8 cellular contexts compared by ENCODE assay signal in the genomic region with DNA sequence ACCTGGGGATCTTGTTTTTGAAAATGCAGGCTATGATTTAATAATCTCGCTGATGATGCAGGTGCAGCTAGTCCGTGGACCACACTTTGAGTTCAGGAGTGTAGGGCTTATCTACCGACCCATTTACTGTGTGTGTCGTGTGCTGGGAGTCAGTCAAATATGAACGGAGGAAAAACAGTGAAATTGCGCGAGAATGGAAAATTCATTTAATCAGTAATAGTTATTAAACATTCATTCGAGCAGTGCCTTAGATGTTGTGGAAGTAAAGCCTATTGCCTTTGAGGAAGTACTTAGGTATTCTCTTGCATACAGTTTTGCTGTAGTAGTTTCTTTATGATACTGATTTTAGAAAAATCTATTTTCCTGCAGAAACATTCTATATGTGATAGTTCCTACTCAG. TPM values are rescaled to one million over a fixed set of nuclear protein-coding genes. Genes with fewer than 3 reads are reported as not detected.
DNase-seq lines count a peak whose midpoint lies in the region; ATAC-seq lines count a peak whose summit lies in the region.

No MANE protein-coding gene starts in this region.

- peak overlapping the region; percentile 88 for H3K27ac ChIP-seq in substantia nigra (ENCODE audit: low read depth, low read length, poor library complexity, severe bottlenecking)

- peak overlapping the region; percentile 93 for H3K27ac Mint-ChIP-seq in T-helper 1 cell treated with Interleukin-12 subunit alpha and Interleukin-12 subunit beta and Interleukin-4 antibody, amounts not matched to agents 30 μg/mL and 1 μg/mL, for 36 hours
- peak overlapping the region; percentile 88 for H3K27ac Mint-ChIP-seq in activated CD4-positive, alpha-beta memory T cell treated with anti-CD3 and anti-CD28 coated beads for 36 hours

- no peak for ATAC-seq in GM21390 (IDR thresholded peaks at IDR 0.05; ENCODE audit: unreplicated experiment)

- no peak for DNase-seq in T-helper 1 cell
- no peak for DNase-seq in activated CD4-positive, alpha-beta memory T cell treated with anti-CD3 and anti-CD28 coated beads for 36 hours
- DNase-seq in substantia nigra (lab: John Stamatoyannopoulos, UW): peak in 1 of 49 donors; percentile 38
- no peak for DNase-seq in activated gamma-delta T cell treated with Interleukin-2 at 50 U/mL for 16 hours
- DNase-seq in posterior cingulate gyrus: no peak

- intact Hi-C loops in activated CD4-positive, alpha-beta memory T cell treated with anti-CD3 and anti-CD28 coated beads for 36 hours (cut with micrococcal nuclease): loop anchor here (2.0 to 10.0 kb wide), 6 partner anchors 202 to 1212 kb away; partner anchors contain the start of genes ELMOD2, SCOC and SLC7A11
- intact Hi-C loops in posterior cingulate gyrus (cut with DNase I): loop anchor here (5.0 to 10.0 kb wide), 3 partner anchors 103 to 280 kb away; partner anchors contain the start of genes ELF2 and SETD7

- POLR2A ChIA-PET in activated CD4-positive, alpha-beta memory T cell treated with anti-CD3 and anti-CD28 coated beads for 36 hours (lab: Charles Lee): interaction anchor here (0.5 to 2.5 kb wide), 2 partner anchors 102 to 146 kb away, joined by 5 to 23 read pairs; partner anchors contain the start of gene SETD7

- peak overlapping the region; percentile 97 for H3K4me3 ChIP-seq in iPS-18c (ENCODE audit: insufficient read depth, low read depth, low read length)

- CTCF ChIA-PET in activated CD4-positive, alpha-beta memory T cell treated with anti-CD3 and anti-CD28 coated beads for 36 hours (lab: Charles Lee): no interaction called here

- H3K4me3 Mint-ChIP-seq in T-helper 1 cell treated with Interleukin-12 subunit alpha and Interleukin-12 subunit beta and Interleukin-4 antibody, amounts not matched to agents 30 μg/mL and 1 μg/mL, for 36 hours: peak overlapping the region; percentile 97
- peak overlapping the region; percentile 95 for H3K4me3 Mint-ChIP-seq in activated CD4-positive, alpha-beta memory T cell treated with anti-CD3 and anti-CD28 coated beads for 36 hours

- H3K36me3 Mint-ChIP-seq in T-helper 1 cell treated with Interleukin-12 subunit alpha and Interleukin-12 subunit beta and Interleukin-4 antibody, amounts not matched to agents 30 μg/mL and 1 μg/mL, for 36 hours (ENCODE audit: low read depth): peaks cover 6% of the 10 kb centered on the region
- peaks cover 5% of the 10 kb centered on the region for H3K36me3 Mint-ChIP-seq in activated CD4-positive, alpha-beta memory T cell treated with anti-CD3 and anti-CD28 coated beads for 36 hours

- no peaks in the 10 kb centered on the region for H3K27me3 Mint-ChIP-seq in T-helper 1 cell treated with Interleukin-12 subunit alpha and Interleukin-12 subunit beta and Interleukin-4 antibody, amounts not matched to agents 30 μg/mL and 1 μg/mL, for 36 hours (ENCODE audit: low read depth)
- H3K27me3 Mint-ChIP-seq in activated CD4-positive, alpha-beta memory T cell treated with anti-CD3 and anti-CD28 coated beads for 36 hours: no peaks in the 10 kb centered on the region

- H3K4me1 Mint-ChIP-seq in T-helper 1 cell treated with Interleukin-12 subunit alpha and Interleukin-12 subunit beta and Interleukin-4 antibody, amounts not matched to agents 30 μg/mL and 1 μg/mL, for 36 hours (ENCODE audit: low read depth): peaks cover 41% of the 10 kb centered on the region
- peaks cover 58% of the 10 kb centered on the region for H3K4me1 Mint-ChIP-seq in activated CD4-positive, alpha-beta memory T cell treated with anti-CD3 and anti-CD28 coated beads for 36 hours (ENCODE audit: low read depth)

- H3K9me3 Mint-ChIP-seq in T-helper 1 cell treated with Interleukin-12 subunit alpha and Interleukin-12 subunit beta and Interleukin-4 antibody, amounts not matched to agents 30 μg/mL and 1 μg/mL, for 36 hours: no peaks in the 10 kb centered on the region
- no peaks in the 10 kb centered on the region for H3K9me3 Mint-ChIP-seq in activated CD4-positive, alpha-beta memory T cell treated with anti-CD3 and anti-CD28 coated beads for 36 hours

- H3K9me3 ChIP-seq in iPS-18c (ENCODE audit: control insufficient read depth, insufficient read depth, low read length): no peaks in the 10 kb centered on the region

RNA-seq across cellular contexts. Expression of gene RAB33B, which starts 0.7 kb away (rescaled TPM):
- 1 to 10 TPM; 5.5 to 5.7 TPM for total RNA-seq in activated CD4-positive, alpha-beta memory T cell treated with anti-CD3 and anti-CD28 coated beads for 36 hours
